In genomic region chr11:95499516-95500135, GRCh38 we compare ENCODE assay signal across 16 cellular contexts.
DNase-seq lines count a peak whose midpoint lies in the region; ATAC-seq and TF ChIP-seq lines count a peak whose summit lies in the region.
"Had no signal": no experiment of that assay in that cellular context is flagged by ENCODE, and none has a peak within 500 bp of the region (broad histone marks: within the 10 kb centered on the region; RNA-seq: fewer than 3 reads in every experiment).

No MANE protein-coding gene starts in this region.

- intact Hi-C loops in IMR-90 (cut with micrococcal nuclease), result no loop called here
- intact Hi-C loops in tibial artery (cut with DNase I; ENCODE audit: low total_unique reads), result no loop called here

- H3K4me1 Mint-ChIP-seq in nephron (peaks cover 63% of the 10 kb centered on the region), mesothelial cell of epicardium (peaks cover 26% of the 10 kb centered on the region)
- H3K4me1 Mint-ChIP-seq: naive B cell had no signal

- BruUV-seq in IMR-90 (replicated peaks; lab: Mats Ljungman, UMichigan), result no TSS peak

- H3K27me3 ChIP-seq in IMR-90 (ENCODE audit: control insufficient read depth, insufficient read depth, low read length) (peaks cover 8% of the 10 kb centered on the region), tibial artery (no peaks in the 10 kb centered on the region)
- H3K27me3 ChIP-seq: MG63 had no signal

- no peak overlapping the region for H2BK20ac ChIP-seq in IMR-90 (ENCODE audit: low read depth, low read length)

- no peak overlapping the region for H4K8ac ChIP-seq in IMR-90 (ENCODE audit: low read depth in 2 of 2, low read length in 2 of 2)

- H3K23ac ChIP-seq in IMR-90 (ENCODE audit: low read depth, low read length), result no peak overlapping the region

- H2AK5ac ChIP-seq in IMR-90 (ENCODE audit: low read depth, low read length), result no peak overlapping the region

- peak; percentile 70 for ATAC-seq in IMR-90 (ENCODE audit: low read depth)
- ATAC-seq: activated T-helper 17 cell treated with anti-CD3 and anti-CD28 coated beads, Interleukin-2, amount 50 U/mL, for 72 hours; left lobe of liver had no signal

- no peak overlapping the region for H4K91ac ChIP-seq in IMR-90 (ENCODE audit: insufficient read depth, low read depth, low read length)

- H2BK120ac ChIP-seq in IMR-90 (ENCODE audit: low read depth, low read length), result no peak overlapping the region

- H4K5ac ChIP-seq in IMR-90 (ENCODE audit: low read depth, low read length), result no peak overlapping the region

- no peaks in the 10 kb centered on the region for H3K36me3 ChIP-seq in IMR-90 (ENCODE audit: control insufficient read depth, insufficient read depth, low read length)
- H3K36me3 ChIP-seq in tibial artery, result no peaks in the 10 kb centered on the region
- H3K36me3 ChIP-seq: MG63 had no signal

- H3K4me3 ChIP-seq in IMR-90 (ENCODE audit: insufficient read depth, low read depth, low read length) (no peak overlapping the region), tibial artery (no peak overlapping the region)
- H3K4me3 ChIP-seq: MG63 had no signal

- H2BK5ac ChIP-seq in IMR-90 (ENCODE audit: low read depth, low read length, poor library complexity, severe bottlenecking), result no peak overlapping the region

- no peak for TF ChIP-seq POLR2A in IMR-90 (IDR thresholded peaks at IDR 0.05; ENCODE audit: low read depth, low read length)

- no peaks in the 10 kb centered on the region for H3K27me3 Mint-ChIP-seq in nephron (ENCODE audit: low read depth)
- no peaks in the 10 kb centered on the region for H3K27me3 Mint-ChIP-seq in mesothelial cell of epicardium (ENCODE audit: low read depth)

- in situ Hi-C loops in IMR-90 (cut with MboI; ENCODE audit: low sequenced_read_pairs), result no loop called here

- H3K9me3 ChIP-seq in IMR-90 (ENCODE audit: control insufficient read depth, insufficient read depth, low read length) (no peaks in the 10 kb centered on the region), tibial artery (no peaks in the 10 kb centered on the region)
- H3K9me3 ChIP-seq: MG63 had no signal

- H2AK9ac ChIP-seq in IMR-90 (replicated peaks; ENCODE audit: low read depth, low read length, poor library complexity), result no peak overlapping the region

- CTCF ChIA-PET in IMR-90 (lab: Yijun Ruan, JAX), result interaction anchor here (0.9 kb wide), 1 partner anchor 8 kb away, joined by 4 read pairs; no protein-coding TSS in a partner anchor

- no peaks in the 10 kb centered on the region; the same call in 1 of the 2 replicates for H3K4me1 ChIP-seq in IMR-90 (ENCODE audit: control insufficient read depth, insufficient read depth, low read length)
- H3K4me1 ChIP-seq in tibial artery, result peaks cover 0 to 22% (median 8%) of the 10 kb centered on the region in 4 donors

- no peaks in the 10 kb centered on the region for H3K36me3 Mint-ChIP-seq in nephron (ENCODE audit: low read depth)
- no peaks in the 10 kb centered on the region for H3K36me3 Mint-ChIP-seq in mesothelial cell of epicardium

- H3K4me3 Mint-ChIP-seq in nephron (no peak overlapping the region), mesothelial cell of epicardium (no peak overlapping the region)
- H3K4me3 Mint-ChIP-seq: activated T-helper 17 cell treated with anti-CD3 and anti-CD28 coated beads, Interleukin-2, amount 50 U/mL, for 72 hours; naive B cell had no signal

- no peaks in the 10 kb centered on the region for H3K9me1 ChIP-seq in IMR-90 (ENCODE audit: insufficient read depth, low read length)

- no peak overlapping the region for H3K18ac ChIP-seq in IMR-90 (ENCODE audit: low read depth, low read length)

- POLR2A ChIA-PET in IMR-90 (lab: Charles Lee; ENCODE audit: unreplicated experiment), result no interaction called here

- no peak for TF ChIP-seq RAD21 in IMR-90 (IDR thresholded peaks at IDR 0.05; ENCODE audit: low read length)

- no peak overlapping the region for H2AFZ ChIP-seq in IMR-90 (replicated peaks; ENCODE audit: low read length, poor library complexity)

- DNase-seq in EH (ENCODE audit: low read depth) (peak; percentile 5), IMR-90 (peak; percentile 4), epithelial cell of prostate (ENCODE audit: low read depth, low spot score) (no peak), NCI-H2196 treated with DMSO at 0.1 percent for 48 hours (lab: John Stamatoyannopoulos, UW; ENCODE audit: unreplicated experiment) (no peak), mesothelial cell of epicardium (ENCODE audit: low spot score in 2 of 2, unreplicated experiment in 2 of 2) (no peak), tibial artery (no peak), activated gamma-delta T cell (lab: John Stamatoyannopoulos, UW) (no peak)
- DNase-seq: amniotic stem cell; MG63; naive B cell; NCI-H187; NCI-H526; stimulated activated CD4-positive, alpha-beta T cell treated with anti-CD3 and anti-CD28 coated beads, Interleukin-12 subunit alpha, Interleukin-12 subunit beta, amount 100 ng/mL, for 4 hours had no signal

- peaks cover 8% of the 10 kb centered on the region for H3K9me3 Mint-ChIP-seq in nephron
- peaks cover 9% of the 10 kb centered on the region for H3K9me3 Mint-ChIP-seq in mesothelial cell of epicardium
- H3K9me3 Mint-ChIP-seq: activated T-helper 17 cell treated with anti-CD3 and anti-CD28 coated beads, Interleukin-2, amount 50 U/mL, for 72 hours had no signal

- dilution Hi-C loops in IMR-90 (cut with HindIII; ENCODE audit: low sequenced_read_pairs, unreplicated experiment), result no loop called here

- no peaks in the 10 kb centered on the region for H3K79me1 ChIP-seq in IMR-90 (ENCODE audit: low read depth in 1 of 2, low read length in 2 of 2)

- H3K56ac ChIP-seq in IMR-90 (ENCODE audit: extremely low read depth, insufficient read depth, low read length), result no peak overlapping the region

- H3K14ac ChIP-seq in IMR-90 (replicated peaks; ENCODE audit: low read depth, low read length), result no peak overlapping the region

- no peak overlapping the region for H3K4me2 ChIP-seq in IMR-90 (ENCODE audit: low read depth, low read length)

- H3K9ac ChIP-seq in IMR-90 (ENCODE audit: low read depth, low read length), result no peak overlapping the region

- H3K4ac ChIP-seq in IMR-90 (ENCODE audit: low read depth, low read length), result no peak overlapping the region

- H3K27ac ChIP-seq in IMR-90 (ENCODE audit: insufficient read depth, low read length) (no peak overlapping the region), epithelial cell of prostate (peak overlapping the region; percentile 92), tibial artery (no peak overlapping the region)

- H2BK15ac ChIP-seq in IMR-90 (ENCODE audit: low read depth, low read length), result no peak overlapping the region

- H3K27ac Mint-ChIP-seq in nephron, result peak overlapping the region in 2 of 3 experiments; percentile 16 to 40
- H3K27ac Mint-ChIP-seq in mesothelial cell of epicardium, result no peak overlapping the region
- H3K27ac Mint-ChIP-seq: activated T-helper 17 cell treated with anti-CD3 and anti-CD28 coated beads, Interleukin-2, amount 50 U/mL, for 72 hours had no signal

- TF ChIP-seq CTCF in IMR-90 (conservative IDR thresholded peaks at IDR 0.05; ENCODE audit: low read depth, low read length) (no peak), nephron (IDR thresholded peaks at IDR 0.05; ENCODE audit: unreplicated experiment in 3 of 3) (no peak), mesothelial cell of epicardium (IDR thresholded peaks at IDR 0.05; ENCODE audit: unreplicated experiment) (no peak), tibial artery (IDR thresholded peaks at IDR 0.05) (no peak)

- no peaks in the 10 kb centered on the region for H4K20me1 ChIP-seq in IMR-90 (ENCODE audit: insufficient read depth, low read length)

TF ChIP-seq in IMR-90, 13 proteins besides CTCF, POLR2A, EP300 and RAD21:
- TF ChIP-seq CHD1 (IDR thresholded peaks at IDR 0.05; ENCODE audit: low read depth, low read length) (no peak), MXI1 (IDR thresholded peaks at IDR 0.05; ENCODE audit: borderline replicate concordance, low read depth, low read length) (no peak), FOS (IDR thresholded peaks at IDR 0.05; ENCODE audit: low read depth, low read length) (no peak), SMC3 (IDR thresholded peaks at IDR 0.05; ENCODE audit: low read depth, low read length) (no peak), RCOR1 (IDR thresholded peaks at IDR 0.05; ENCODE audit: insufficient replicate concordance, low read length) (no peak), RFX5 (IDR thresholded peaks at IDR 0.05; ENCODE audit: low read depth, low read length) (no peak), ELK1 (IDR thresholded peaks at IDR 0.05; ENCODE audit: borderline replicate concordance, low read depth, low read length) (no peak), BHLHE40 (IDR thresholded peaks at IDR 0.05; ENCODE audit: low read depth, low read length) (no peak), MAZ (IDR thresholded peaks at IDR 0.05; ENCODE audit: borderline replicate concordance, low read depth, low read length) (no peak), CEBPB (IDR thresholded peaks at IDR 0.05; ENCODE audit: low read depth, low read length) (no peak)
- TF ChIP-seq, protein P1, sequence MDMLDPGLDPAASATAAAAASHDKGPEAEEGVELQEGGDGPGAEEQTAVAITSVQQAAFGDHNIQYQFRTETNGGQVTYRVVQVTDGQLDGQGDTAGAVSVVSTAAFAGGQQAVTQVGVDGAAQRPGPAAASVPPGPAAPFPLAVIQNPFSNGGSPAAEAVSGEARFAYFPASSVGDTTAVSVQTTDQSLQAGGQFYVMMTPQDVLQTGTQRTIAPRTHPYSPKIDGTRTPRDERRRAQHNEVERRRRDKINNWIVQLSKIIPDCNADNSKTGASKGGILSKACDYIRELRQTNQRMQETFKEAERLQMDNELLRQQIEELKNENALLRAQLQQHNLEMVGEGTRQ (IDR thresholded peaks at IDR 0.05; ENCODE audit: low read depth, low read length), result no peak

Comparison
In these comparisons a context has a peak if more than half of its experiments do, and no peak if none do; other contexts are left out.
1. DNase-seq: peak in EH (single experiment) and IMR-90 (single experiment); none in epithelial cell of prostate (single experiment), NCI-H2196 treated with DMSO at 0.1 percent for 48 hours (single experiment), mesothelial cell of epicardium (0 of 2), tibial artery (0 of 2) and activated gamma-delta T cell (single experiment).